1 cellular context compared by ENCODE assay signal in the genomic region with DNA sequence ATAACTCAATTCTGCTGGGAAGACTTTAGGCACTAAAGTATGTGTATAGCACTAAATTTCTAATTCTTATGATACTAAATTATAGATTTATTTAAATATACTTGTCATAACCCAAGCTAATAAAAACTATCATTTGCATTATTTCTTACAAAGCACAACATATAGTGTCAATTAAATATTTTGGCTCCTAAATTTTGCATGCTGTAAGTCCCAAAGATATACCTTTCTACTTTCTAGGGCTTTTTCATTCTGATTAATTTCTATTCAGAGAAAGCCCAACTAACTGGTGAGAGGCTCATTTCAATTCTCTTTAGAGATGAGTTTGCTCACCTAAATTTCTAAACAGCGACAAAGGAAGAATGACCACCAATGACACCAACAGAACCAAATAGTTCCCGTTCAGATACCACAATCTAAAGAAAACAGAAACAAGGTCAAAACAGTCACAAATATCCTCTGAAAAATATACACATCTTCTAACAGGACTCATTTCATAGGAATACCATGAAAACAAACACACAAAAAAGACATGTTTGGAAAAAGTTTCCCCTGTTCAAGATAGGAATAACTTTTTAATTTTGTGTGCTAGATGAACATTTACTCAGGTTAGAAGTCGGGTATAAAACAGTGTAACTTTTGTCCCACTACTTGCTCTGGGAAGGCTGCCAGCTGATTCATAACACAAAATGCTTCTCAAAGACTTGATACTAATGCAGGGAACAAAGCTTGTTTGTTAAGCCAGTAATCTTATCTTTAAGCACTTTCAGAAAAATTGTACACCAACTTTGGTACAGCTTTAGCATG.
TF ChIP-seq lines count a peak whose summit lies in the region.

No MANE protein-coding gene starts in this region.

TF ChIP-seq in H1, 55 proteins besides CTCF, POLR2A, EP300 and RAD21 (continued from another document):
- TF ChIP-seq, protein P1, sequence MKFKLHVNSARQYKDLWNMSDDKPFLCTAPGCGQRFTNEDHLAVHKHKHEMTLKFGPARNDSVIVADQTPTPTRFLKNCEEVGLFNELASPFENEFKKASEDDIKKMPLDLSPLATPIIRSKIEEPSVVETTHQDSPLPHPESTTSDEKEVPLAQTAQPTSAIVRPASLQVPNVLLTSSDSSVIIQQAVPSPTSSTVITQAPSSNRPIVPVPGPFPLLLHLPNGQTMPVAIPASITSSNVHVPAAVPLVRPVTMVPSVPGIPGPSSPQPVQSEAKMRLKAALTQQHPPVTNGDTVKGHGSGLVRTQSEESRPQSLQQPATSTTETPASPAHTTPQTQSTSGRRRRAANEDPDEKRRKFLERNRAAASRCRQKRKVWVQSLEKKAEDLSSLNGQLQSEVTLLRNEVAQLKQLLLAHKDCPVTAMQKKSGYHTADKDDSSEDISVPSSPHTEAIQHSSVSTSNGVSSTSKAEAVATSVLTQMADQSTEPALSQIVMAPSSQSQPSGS (IDR thresholded peaks at IDR 0.05; ENCODE audit: low read length), result no peak
- TF ChIP-seq HDAC2 (IDR thresholded peaks at IDR 0.05; ENCODE audit: borderline replicate concordance in 1 of 2, low read depth in 2 of 2, low read length in 2 of 2) (no peak), KDM1A (IDR thresholded peaks at IDR 0.05; ENCODE audit: borderline replicate concordance, low read length) (no peak), RFX5 (IDR thresholded peaks at IDR 0.05; ENCODE audit: borderline replicate concordance, low read depth, low read length) (no peak), EZH2 (IDR thresholded peaks at IDR 0.05; ENCODE audit: low read depth, low read length, severe bottlenecking) (no peak)
TF ChIP-seq in H1: peak in this region for 0.
